ENCODE assay signal across 11 cellular contexts in genomic region chr2:43210125-43210466, GRCh38. TPM values are rescaled to one million over a fixed set of nuclear protein-coding genes. Genes with fewer than 3 reads are reported as not detected.
DNase-seq lines count a peak whose midpoint lies in the region; ATAC-seq and TF ChIP-seq lines count a peak whose summit lies in the region.
"Had no signal": no experiment of that assay in that cellular context is flagged by ENCODE, and none has a peak within 500 bp of the region (broad histone marks: within the 10 kb centered on the region; RNA-seq: fewer than 3 reads in every experiment).

No MANE protein-coding gene starts in this region.

- H3K27ac Mint-ChIP-seq in activated CD4-positive, alpha-beta T cell treated with anti-CD3 and anti-CD28 coated beads, Interleukin-2, amount 10 ng/mL, durations not matched to agents 7 days and 5 days = peak overlapping the region; percentile 76
- H3K27ac Mint-ChIP-seq in activated naive CD8-positive, alpha-beta T cell treated with anti-CD3 and anti-CD28 coated beads, Interleukin-2, amount 10 ng/mL, durations not matched to agents 7 days and 5 days = peak overlapping the region; percentile 36
- no peak overlapping the region for H3K27ac Mint-ChIP-seq in progenitor cell of endocrine pancreas
- H3K27ac Mint-ChIP-seq: activated naive CD4-positive, alpha-beta T cell treated with anti-CD3 and anti-CD28 coated beads for 36 hours had no signal

- H3K4me1 ChIP-seq in mucosa of descending colon (ENCODE audit: low read depth) = peaks cover 7% of the 10 kb centered on the region
- peaks cover 29% of the 10 kb centered on the region for H3K4me1 ChIP-seq in thymus (ENCODE audit: control insufficient read depth, insufficient read depth, low read length)

- CTCF ChIA-PET in activated CD4-positive, alpha-beta T cell treated with anti-CD3 and anti-CD28 coated beads, Interleukin-2, amount 10 ng/mL, durations not matched to agents 7 days and 5 days (lab: Charles Lee) = interaction anchor here (1.8 to 29.8 kb wide), 3 partner anchors 8 to 77 kb away, joined by 6 to 525 read pairs (median 7); no protein-coding TSS in a partner anchor

- TF ChIP-seq CTCF in mucosa of descending colon (IDR thresholded peaks at IDR 0.05) (no peak), progenitor cell of endocrine pancreas (IDR thresholded peaks at IDR 0.05; ENCODE audit: unreplicated experiment) (no peak)

- DNase-seq in activated CD4-positive, alpha-beta T cell treated with anti-CD3 and anti-CD28 coated beads, Interleukin-2, amount 10 ng/mL, durations not matched to agents 7 days and 5 days = no peak
- no peak for DNase-seq in activated CD4-positive, alpha-beta T cell treated with anti-CD3 and anti-CD28 coated beads for 48 hours
- no peak for DNase-seq in activated naive CD8-positive, alpha-beta T cell treated with anti-CD3 and anti-CD28 coated beads, Interleukin-2, amount 10 ng/mL, durations not matched to agents 7 days and 5 days
- DNase-seq in mucosa of descending colon (peak in 1 of 3 donors; percentile 50), SKM-1 (lab: John Stamatoyannopoulos, UW; ENCODE audit: unreplicated experiment) (no peak), progenitor cell of endocrine pancreas (ENCODE audit: low spot score, unreplicated experiment) (no peak)
- no peak for DNase-seq in stimulated activated naive CD8-positive, alpha-beta T cell treated with anti-CD3 and anti-CD28 coated beads, Interleukin-15, Interleukin-2, amounts not matched to agents 100 U/mL and 50 U/mL, for 24 hours

- no peak for ATAC-seq in activated naive CD8-positive, alpha-beta T cell treated with anti-CD3 and anti-CD28 coated beads, Interleukin-2, amount 10 ng/mL, durations not matched to agents 7 days and 5 days (ENCODE audit: low read depth)
- peak; percentile 9 for ATAC-seq in mucosa of descending colon
- no peak for ATAC-seq in stimulated activated naive CD8-positive, alpha-beta T cell treated with anti-CD3 and anti-CD28 coated beads, Interleukin-15, Interleukin-2, amounts not matched to agents 100 U/mL and 50 U/mL, for 24 hours

- H3K4me3 Mint-ChIP-seq in activated CD4-positive, alpha-beta T cell treated with anti-CD3 and anti-CD28 coated beads, Interleukin-2, amount 10 ng/mL, durations not matched to agents 7 days and 5 days = no peak overlapping the region
- no peak overlapping the region for H3K4me3 Mint-ChIP-seq in activated naive CD8-positive, alpha-beta T cell treated with anti-CD3 and anti-CD28 coated beads, Interleukin-2, amount 10 ng/mL, durations not matched to agents 7 days and 5 days
- no peak overlapping the region for H3K4me3 Mint-ChIP-seq in progenitor cell of endocrine pancreas (ENCODE audit: low read depth)
- H3K4me3 Mint-ChIP-seq: activated naive CD4-positive, alpha-beta T cell treated with anti-CD3 and anti-CD28 coated beads for 36 hours had no signal

- no peaks in the 10 kb centered on the region for H3K27me3 Mint-ChIP-seq in activated CD4-positive, alpha-beta T cell treated with anti-CD3 and anti-CD28 coated beads, Interleukin-2, amount 10 ng/mL, durations not matched to agents 7 days and 5 days
- H3K27me3 Mint-ChIP-seq in activated naive CD8-positive, alpha-beta T cell treated with anti-CD3 and anti-CD28 coated beads, Interleukin-2, amount 10 ng/mL, durations not matched to agents 7 days and 5 days = no peaks in the 10 kb centered on the region
- H3K27me3 Mint-ChIP-seq in progenitor cell of endocrine pancreas = no peaks in the 10 kb centered on the region

- no peaks in the 10 kb centered on the region for H3K27me3 ChIP-seq in thymus (ENCODE audit: control insufficient read depth, insufficient read depth)
- H3K27me3 ChIP-seq: upper lobe of left lung had no signal

- WGBS in thymus = 46% methylated on average over 6 of the region's 6 CpGs

- H3K9me3 Mint-ChIP-seq in activated CD4-positive, alpha-beta T cell treated with anti-CD3 and anti-CD28 coated beads, Interleukin-2, amount 10 ng/mL, durations not matched to agents 7 days and 5 days = no peaks in the 10 kb centered on the region
- H3K9me3 Mint-ChIP-seq in activated naive CD8-positive, alpha-beta T cell treated with anti-CD3 and anti-CD28 coated beads, Interleukin-2, amount 10 ng/mL, durations not matched to agents 7 days and 5 days = no peaks in the 10 kb centered on the region
- no peaks in the 10 kb centered on the region for H3K9me3 Mint-ChIP-seq in progenitor cell of endocrine pancreas (ENCODE audit: low read depth)
- H3K9me3 Mint-ChIP-seq: activated naive CD4-positive, alpha-beta T cell treated with anti-CD3 and anti-CD28 coated beads for 36 hours had no signal

- H3K36me3 Mint-ChIP-seq in activated CD4-positive, alpha-beta T cell treated with anti-CD3 and anti-CD28 coated beads, Interleukin-2, amount 10 ng/mL, durations not matched to agents 7 days and 5 days (ENCODE audit: low read depth) = peaks cover 3% of the 10 kb centered on the region
- peaks cover 9% of the 10 kb centered on the region for H3K36me3 Mint-ChIP-seq in activated naive CD8-positive, alpha-beta T cell treated with anti-CD3 and anti-CD28 coated beads, Interleukin-2, amount 10 ng/mL, durations not matched to agents 7 days and 5 days
- no peaks in the 10 kb centered on the region for H3K36me3 Mint-ChIP-seq in progenitor cell of endocrine pancreas (ENCODE audit: insufficient read depth)

- no peaks in the 10 kb centered on the region for H3K9me3 ChIP-seq in mucosa of descending colon
- no peaks in the 10 kb centered on the region for H3K9me3 ChIP-seq in thymus (ENCODE audit: control insufficient read depth)
- H3K9me3 ChIP-seq: A549, upper lobe of left lung had no signal

- H3K36me3 ChIP-seq in mucosa of descending colon (ENCODE audit: low read depth) (no peaks in the 10 kb centered on the region), thymus (ENCODE audit: control insufficient read depth, insufficient read depth) (peaks cover 3% of the 10 kb centered on the region)
- H3K36me3 ChIP-seq: upper lobe of left lung had no signal

- POLR2A ChIA-PET in activated CD4-positive, alpha-beta T cell treated with anti-CD3 and anti-CD28 coated beads, Interleukin-2, amount 10 ng/mL, durations not matched to agents 7 days and 5 days (lab: Charles Lee) = no interaction called here
- POLR2A ChIA-PET in activated naive CD8-positive, alpha-beta T cell treated with anti-CD3 and anti-CD28 coated beads, Interleukin-2, amount 10 ng/mL, durations not matched to agents 7 days and 5 days (lab: Charles Lee) = interaction anchor here (1.0 to 3.6 kb wide), 3 partner anchors 9 to 38 kb away, joined by 3 to 24 read pairs (median 3); no protein-coding TSS in a partner anchor

- intact Hi-C loops in mucosa of descending colon (cut with DNase I, micrococcal nuclease) = no loop called here

- H3K4me3 ChIP-seq in mucosa of descending colon = no peak overlapping the region
- H3K4me3 ChIP-seq in thymus (ENCODE audit: low read length) = no peak overlapping the region
- H3K4me3 ChIP-seq: A549, upper lobe of left lung had no signal

- H3K27ac ChIP-seq in thymus (ENCODE audit: low read depth) = peak overlapping the region; percentile 69

- peaks cover 46% of the 10 kb centered on the region for H3K4me1 Mint-ChIP-seq in activated CD4-positive, alpha-beta T cell treated with anti-CD3 and anti-CD28 coated beads, Interleukin-2, amount 10 ng/mL, durations not matched to agents 7 days and 5 days
- H3K4me1 Mint-ChIP-seq in activated naive CD8-positive, alpha-beta T cell treated with anti-CD3 and anti-CD28 coated beads, Interleukin-2, amount 10 ng/mL, durations not matched to agents 7 days and 5 days = peaks cover 21% of the 10 kb centered on the region
- peaks cover 8% of the 10 kb centered on the region for H3K4me1 Mint-ChIP-seq in progenitor cell of endocrine pancreas (ENCODE audit: low read depth)

RNA-seq across cellular contexts. Expression of gene ZFP36L2, which starts 16.3 kb away (rescaled TPM):
- total RNA-seq in activated CD4-positive, alpha-beta T cell treated with anti-CD3 and anti-CD28 coated beads, Interleukin-2, amount 10 ng/mL, durations not matched to agents 7 days and 5 days = 100 to 1,000 TPM; 210 to 228 TPM
- 100 to 1,000 TPM; 207 to 218 TPM for total RNA-seq in activated naive CD8-positive, alpha-beta T cell treated with anti-CD3 and anti-CD28 coated beads, Interleukin-2, amount 10 ng/mL, durations not matched to agents 7 days and 5 days
- 100 to 1,000 TPM; 160 to 198 (median 169) TPM for total RNA-seq in mucosa of descending colon
- polyA plus RNA-seq in thymus = 412 TPM
- 213 and 222 TPM in 2 replicates for total RNA-seq in progenitor cell of endocrine pancreas
